Comparison of ENCODE assay signal across 10 cellular contexts in the genomic region with DNA sequence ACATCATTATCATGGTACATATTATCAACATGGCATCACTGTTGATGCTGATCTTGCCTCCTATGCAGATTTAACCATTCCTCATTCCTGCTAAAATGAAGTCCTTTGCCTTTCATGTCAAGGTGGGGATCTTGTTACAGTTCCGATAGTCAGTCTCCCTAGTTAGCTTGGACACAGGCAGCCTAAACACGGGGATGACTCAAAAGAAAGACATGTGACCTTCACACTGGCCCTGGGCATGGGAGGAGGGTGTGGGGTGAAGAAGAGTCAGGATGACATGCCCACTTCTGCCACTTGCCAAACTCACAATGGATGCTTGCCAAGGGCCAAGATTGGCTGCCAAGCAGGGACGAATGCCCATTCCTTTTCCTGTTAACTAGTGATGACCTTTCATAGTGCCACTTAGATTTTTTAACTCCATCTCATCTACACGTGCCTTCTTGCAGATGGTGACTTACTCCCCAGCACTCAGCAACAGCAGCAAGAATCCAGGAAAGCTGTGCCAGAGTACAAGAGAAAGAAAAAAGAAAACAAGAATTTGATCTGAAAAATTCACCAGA. TPM values are rescaled to one million over a fixed set of nuclear protein-coding genes. Genes with fewer than 3 reads are reported as not detected.
DNase-seq lines count a peak whose midpoint lies in the region; ATAC-seq and TF ChIP-seq lines count a peak whose summit lies in the region.
"Had no signal": no experiment of that assay in that cellular context is flagged by ENCODE, and none has a peak within 500 bp of the region (broad histone marks: within the 10 kb centered on the region; RNA-seq: fewer than 3 reads in every experiment).

No MANE protein-coding gene starts in this region.

- 15 to 21% (median 18%) methylated on average over 4 of the region's 4 CpGs for WGBS in psoas muscle, 3 donors
- 49 to 64% (median 54%) methylated on average over 4 of the region's 4 CpGs for WGBS in spleen, 5 donors

- TF ChIP-seq POLR2A in spleen (IDR thresholded peaks at IDR 0.05), result no peak

- H3K9me3 Mint-ChIP-seq in stimulated activated naive CD8-positive, alpha-beta T cell treated with anti-CD3 and anti-CD28 coated beads, Interleukin-15, amount 100 ng/mL, for 72 hours, result no peaks in the 10 kb centered on the region
- H3K9me3 Mint-ChIP-seq: mesothelial cell of epicardium had no signal

- H3K4me3 ChIP-seq in psoas muscle (no peak overlapping the region), spleen (no peak overlapping the region)

- no peak overlapping the region for H3K27ac Mint-ChIP-seq in stimulated activated naive CD8-positive, alpha-beta T cell treated with anti-CD3 and anti-CD28 coated beads, Interleukin-15, amount 100 ng/mL, for 72 hours
- H3K27ac Mint-ChIP-seq: mesothelial cell of epicardium had no signal

- H3K4me3 Mint-ChIP-seq in stimulated activated naive CD8-positive, alpha-beta T cell treated with anti-CD3 and anti-CD28 coated beads, Interleukin-15, amount 100 ng/mL, for 72 hours, result no peak overlapping the region
- H3K4me3 Mint-ChIP-seq: mesothelial cell of epicardium had no signal

- intact Hi-C loops in psoas muscle (cut with DNase I) (loop anchor here (5.0 kb wide), 1 partner anchor 33 kb away; no protein-coding TSS in a partner anchor), spleen (cut with DNase I; ENCODE audit: low total_unique reads) (no loop called here)

- peak; percentile 53 for DNase-seq in HCEC 1CT
- DNase-seq in glomerular visceral epithelial cell (ENCODE audit: extremely low spot score), result peak; percentile 89
- peak; percentile 72 to 90 for DNase-seq in psoas muscle
- no peak for DNase-seq in spleen
- DNase-seq in activated CD4-positive, CD25-positive, alpha-beta regulatory T cell (lab: John Stamatoyannopoulos, UW), result no peak
- DNase-seq in stimulated activated naive CD8-positive, alpha-beta T cell treated with anti-CD3 and anti-CD28 coated beads, Interleukin-15, amount 100 ng/mL, for 72 hours, result no peak
- DNase-seq in NAMALWA (ENCODE audit: low spot score), result no peak
- DNase-seq: NCI-H1417 had no signal

- no peaks in the 10 kb centered on the region for H3K27me3 Mint-ChIP-seq in stimulated activated naive CD8-positive, alpha-beta T cell treated with anti-CD3 and anti-CD28 coated beads, Interleukin-15, amount 100 ng/mL, for 72 hours

- no peaks in the 10 kb centered on the region for H3K36me3 ChIP-seq in psoas muscle (ENCODE audit: insufficient read depth in 1 of 2, low read depth in 1 of 2)
- no peaks in the 10 kb centered on the region for H3K36me3 ChIP-seq in spleen

- peaks cover 8% of the 10 kb centered on the region for H3K4me1 Mint-ChIP-seq in stimulated activated naive CD8-positive, alpha-beta T cell treated with anti-CD3 and anti-CD28 coated beads, Interleukin-15, amount 100 ng/mL, for 72 hours
- H3K4me1 Mint-ChIP-seq: mesothelial cell of epicardium had no signal

- no peaks in the 10 kb centered on the region for H3K27me3 ChIP-seq in psoas muscle (ENCODE audit: insufficient read depth in 3 of 3, low read length in 2 of 3)
- no peaks in the 10 kb centered on the region for H3K27me3 ChIP-seq in spleen (replicated peaks in 1 of 7)

- H3K4me1 ChIP-seq in psoas muscle (peaks cover 65% of the 10 kb centered on the region), spleen (peaks cover 0 to 13% (median 2%) of the 10 kb centered on the region in 6 donors)

- H3K27ac ChIP-seq in VCaP (peak overlapping the region; percentile 55), psoas muscle (peak overlapping the region; percentile 91), spleen (peak overlapping the region in 1 of 8 donors; percentile 9)

- H3K9me3 ChIP-seq in psoas muscle (no peaks in the 10 kb centered on the region), spleen (no peaks in the 10 kb centered on the region)

- TF ChIP-seq CTCF in VCaP (conservative IDR thresholded peaks at IDR 0.05) (no peak), psoas muscle (IDR thresholded peaks at IDR 0.05) (no peak), spleen (IDR thresholded peaks at IDR 0.05 in 8 of 11, conservative IDR thresholded peaks at IDR 0.05 in 3 of 11) (no peak)

- ATAC-seq in psoas muscle, result peak; percentile 94 to 97 (median 96)
- ATAC-seq in stimulated activated naive CD8-positive, alpha-beta T cell treated with anti-CD3 and anti-CD28 coated beads, Interleukin-15, amount 100 ng/mL, for 72 hours, result no peak

RNA-seq across cellular contexts. Expression of a gene that starts 13.9 kb away (rescaled TPM):
- total RNA-seq in psoas muscle (10 to 100 TPM; 13.9 to 50.3 (median 20.2) TPM), spleen (10 to 100 TPM; 14.6 to 32.0 (median 19.4) TPM)
- polyA plus RNA-seq in psoas muscle (10 to 100 TPM in 1 of 3 donors, 1 to 10 TPM in 2; 3.4 to 12.7 (median 9.6) TPM), spleen (1 to 10 TPM; 2.5 to 4.4 (median 4.3) TPM)

Comparison
In these comparisons a context has a peak if more than half of its experiments do, and no peak if none do; other contexts are left out.
1. DNase-seq: peak in HCEC 1CT (single experiment), glomerular visceral epithelial cell (single experiment) and psoas muscle (2 of 2); none in spleen (single experiment), activated CD4-positive, CD25-positive, alpha-beta regulatory T cell (0 of 4), stimulated activated naive CD8-positive, alpha-beta T cell treated with anti-CD3 and anti-CD28 coated beads, Interleukin-15, amount 100 ng/mL, for 72 hours (0 of 2) and NAMALWA (single experiment).